Comparison of ENCODE assay signal across 8 cellular contexts in genomic region chr11:46119053-46119351, GRCh38. TPM values are rescaled to one million over a fixed set of nuclear protein-coding genes. Genes with fewer than 3 reads are reported as not detected.
DNase-seq lines count a peak whose midpoint lies in the region; ATAC-seq, FAIRE-seq and TF ChIP-seq lines count a peak whose summit lies in the region.

No MANE protein-coding gene starts in this region.

- no peaks in the 10 kb centered on the region for H3K36me3 ChIP-seq in small intestine (ENCODE audit: control insufficient read depth in 2 of 2, insufficient read depth in 2 of 2, low read length in 2 of 2)

- no peak for DNase-seq in H9
- no peak for DNase-seq in WTC11 (ENCODE audit: low spot score)
- DNase-seq in right cardiac atrium: no peak
- DNase-seq in small intestine: no peak
- no peak for DNase-seq in NCI-H1930 (lab: John Stamatoyannopoulos, UW)
- no peak for DNase-seq in HK-2 (ENCODE audit: unreplicated experiment)

- H2BK12ac ChIP-seq in H9 (ENCODE audit: insufficient read length, low read depth, low read length): no peak overlapping the region

- no peak overlapping the region for H4K91ac ChIP-seq in H9 (ENCODE audit: insufficient read length, low read depth, low read length)

- no peak overlapping the region for H2AFZ ChIP-seq in H9 (ENCODE audit: low read length)

- no peaks in the 10 kb centered on the region for H3K79me1 ChIP-seq in H9 (ENCODE audit: insufficient read depth, low read depth, low read length, poor library complexity, severe bottlenecking)

- peak overlapping the region; percentile 99 for H3K4me3 ChIP-seq in right cardiac atrium (ENCODE audit: low read length)
- peak overlapping the region; percentile 74 to 92 for H3K4me3 ChIP-seq in small intestine (ENCODE audit: low read depth in 1 of 2, low read length in 2 of 2)

- no peaks in the 10 kb centered on the region; the same call in 1 of the 2 replicates for H3K27me3 Mint-ChIP-seq in H9 (ENCODE audit: low read depth)
- H3K27me3 Mint-ChIP-seq in WTC11 (ENCODE audit: low read depth): no peaks in the 10 kb centered on the region

- H3K56ac ChIP-seq in H9 (ENCODE audit: insufficient read length, low read depth, low read length): no peak overlapping the region

- FAIRE-seq in small intestine (lab: Jason Lieb, UNC): no peak

- TF ChIP-seq CTCF in H9 (conservative IDR thresholded peaks at IDR 0.05) (no peak), WTC11 (IDR thresholded peaks at IDR 0.05) (no peak)

- H2AK5ac ChIP-seq in H9 (ENCODE audit: insufficient read length, low read length): no peak overlapping the region

- H3K79me2 ChIP-seq in H9 (ENCODE audit: insufficient read depth, low read length): peaks cover 8% of the 10 kb centered on the region; the same call in 1 of the 2 replicates

- no peaks in the 10 kb centered on the region for H3K27me3 ChIP-seq in H9 (ENCODE audit: insufficient read depth, low read length)
- no peaks in the 10 kb centered on the region for H3K27me3 ChIP-seq in right cardiac atrium (ENCODE audit: control insufficient read depth, insufficient read depth)
- H3K27me3 ChIP-seq in small intestine (ENCODE audit: control insufficient read depth in 2 of 2, insufficient read depth in 2 of 2, low read length in 2 of 2): no peaks in the 10 kb centered on the region

- no peak overlapping the region for H4K8ac ChIP-seq in H9 (replicated peaks; ENCODE audit: insufficient read length, low read depth, low read length)

- no peak overlapping the region for H3K14ac ChIP-seq in H9 (ENCODE audit: insufficient read depth, low read length)

- H2BK20ac ChIP-seq in H9 (ENCODE audit: low read depth, low read length, poor library complexity, severe bottlenecking): no peak overlapping the region

- no CpG with 5 or more reads among the region's 3 CpGs for WGBS in H9 (ENCODE audit: extremely low coverage, insufficient read length, low lambda C conversion rate)
- WGBS in right cardiac atrium: 3% methylated on average over 3 of the region's 3 CpGs
- WGBS in small intestine, 3 donors: 11 to 19% (median 16%) methylated on average over 3 of the region's 3 CpGs

- no peak overlapping the region for H2BK15ac ChIP-seq in H9 (ENCODE audit: low read depth, low read length)

- no peaks in the 10 kb centered on the region for H4K20me1 ChIP-seq in H9 (ENCODE audit: control insufficient read depth, insufficient read depth, insufficient read length)

- no peak overlapping the region for H3K23ac ChIP-seq in H9 (ENCODE audit: insufficient read length, low read depth, low read length)

- ATAC-seq in WTC11 (no peak), right cardiac atrium (no peak), HG03159 (IDR thresholded peaks at IDR 0.05; ENCODE audit: unreplicated experiment) (no peak), HG03135 (IDR thresholded peaks at IDR 0.05; ENCODE audit: unreplicated experiment) (no peak)

- no peak overlapping the region for H2BK5ac ChIP-seq in H9 (ENCODE audit: insufficient read length, low read length)

- H3K18ac ChIP-seq in H9 (ENCODE audit: insufficient read length, low read depth, low read length): no peak overlapping the region

- peaks cover 17% of the 10 kb centered on the region for H3K23me2 ChIP-seq in H9 (ENCODE audit: insufficient read length, low read depth, low read length, poor library complexity, severe bottlenecking)

- H3K27ac Mint-ChIP-seq in H9: peak overlapping the region; percentile 73 to 95 (median 81); a peak in 6 of 7 replicates
- peak overlapping the region; percentile 84 for H3K27ac Mint-ChIP-seq in WTC11

- H3K27ac ChIP-seq in H9 (ENCODE audit: insufficient read length, low read depth, low read length) (no peak overlapping the region), right cardiac atrium (ENCODE audit: low read length) (peak overlapping the region; percentile 82), small intestine (ENCODE audit: low read depth in 1 of 2, low read length in 1 of 2) (peak overlapping the region; percentile 38 to 97)

- CTCF ChIA-PET in WTC11 (lab: Charles Lee): interaction anchor here (0.7 to 1.8 kb wide), 4 partner anchors 15 to 1442 kb away, joined by 3 to 9 read pairs (median 7); no protein-coding TSS in a partner anchor

- peak overlapping the region; percentile 66 for H3K9ac ChIP-seq in H9 (ENCODE audit: extremely low read depth, insufficient read length, low read length)

- POLR2A ChIA-PET in WTC11 (lab: Charles Lee): no interaction called here

- H3K9me3 Mint-ChIP-seq in H9 (no peaks in the 10 kb centered on the region; a peak in 1 of 5 replicates), WTC11 (no peaks in the 10 kb centered on the region)

- H3K36me3 Mint-ChIP-seq in H9 (ENCODE audit: insufficient read depth in 1 of 3, low read depth in 3 of 3) (no peaks in the 10 kb centered on the region; a peak in 1 of 7 replicates), WTC11 (no peaks in the 10 kb centered on the region)

- no peak overlapping the region for H4K5ac ChIP-seq in H9 (ENCODE audit: insufficient read length, low read depth, low read length)

- H3K4me1 Mint-ChIP-seq in H9 (peaks cover 22 to 41% of the 10 kb centered on the region in 2 experiments), WTC11 (peaks cover 35% of the 10 kb centered on the region)

- H3K4me2 ChIP-seq in H9 (ENCODE audit: insufficient read depth, insufficient read length, low read length): peak overlapping the region; percentile 99

- H3K9me3 ChIP-seq in H9 (ENCODE audit: control insufficient read depth, low read depth, low read length) (no peaks in the 10 kb centered on the region), right cardiac atrium (ENCODE audit: control insufficient read depth, low read length) (no peaks in the 10 kb centered on the region), small intestine (ENCODE audit: control insufficient read depth, low read depth) (no peaks in the 10 kb centered on the region)

- no peak overlapping the region for H2BK120ac ChIP-seq in H9 (ENCODE audit: low read depth, low read length, poor library complexity, severe bottlenecking)

- no peak overlapping the region for H3K4ac ChIP-seq in H9 (ENCODE audit: low read depth, low read length)

- intact Hi-C loops in right cardiac atrium (cut with DNase I): loop anchor here in 2 of 4 donors (10.0 kb wide), 2 partner anchors 64 to 196 kb away; no protein-coding TSS in a partner anchor

- H3T11ph ChIP-seq in H9 (ENCODE audit: low read length): no peak overlapping the region

- no peaks in the 10 kb centered on the region for H3K4me1 ChIP-seq in H9 (ENCODE audit: insufficient read depth, low read length)
- H3K4me1 ChIP-seq in right cardiac atrium (ENCODE audit: control insufficient read depth, insufficient read depth, low read length): no peaks in the 10 kb centered on the region
- H3K4me1 ChIP-seq in small intestine (ENCODE audit: control insufficient read depth in 2 of 2, insufficient read depth in 1 of 2, low read depth in 1 of 2, low read length in 1 of 2): no peaks in the 10 kb centered on the region

- peak overlapping the region; percentile 90 to 97 for H3K4me3 Mint-ChIP-seq in H9
- H3K4me3 Mint-ChIP-seq in WTC11: peak overlapping the region; percentile 96

TF ChIP-seq in WTC11, 78 proteins besides CTCF, POLR2A, EP300 and RAD21:
- TF ChIP-seq NFATC4 (CRISPR knock-in tag; IDR thresholded peaks at IDR 0.05) (no peak), JUN (CRISPR knock-in tag; IDR thresholded peaks at IDR 0.05) (no peak), RORB (CRISPR knock-in tag; IDR thresholded peaks at IDR 0.05) (no peak), MXD4 (CRISPR knock-in tag; IDR thresholded peaks at IDR 0.05; ENCODE audit: borderline replicate concordance) (no peak), ZSCAN18 (CRISPR knock-in tag; IDR thresholded peaks at IDR 0.05) (no peak), ZNF138 (CRISPR knock-in tag; conservative IDR thresholded peaks at IDR 0.05) (no peak), GRHL2 (CRISPR knock-in tag; IDR thresholded peaks at IDR 0.05; ENCODE audit: insufficient replicate concordance, severe bottlenecking) (no peak), NR3C1 (CRISPR knock-in tag; conservative IDR thresholded peaks at IDR 0.05; ENCODE audit: low read depth) (no peak), SMAD3 (CRISPR knock-in tag; IDR thresholded peaks at IDR 0.05; ENCODE audit: borderline replicate concordance) (no peak), NFYB (CRISPR knock-in tag; conservative IDR thresholded peaks at IDR 0.05; ENCODE audit: low read depth) (no peak), ESRRA (CRISPR knock-in tag; IDR thresholded peaks at IDR 0.05; ENCODE audit: borderline replicate concordance) (no peak), NR2C2 (CRISPR knock-in tag; IDR thresholded peaks at IDR 0.05) (no peak), ZNF671 (CRISPR knock-in tag; IDR thresholded peaks at IDR 0.05) (no peak), NR1H2 (CRISPR knock-in tag; IDR thresholded peaks at IDR 0.05) (no peak), GTF2I (CRISPR knock-in tag; conservative IDR thresholded peaks at IDR 0.05) (no peak)

RNA-seq across cellular contexts. Expression of gene PHF21A, which starts 2.3 kb away (rescaled TPM):
- total RNA-seq in H9 (2021): 28.6 and 33.8 TPM in 2 replicates
- 29.4 to 36.6 TPM (median 33.1 TPM) in 3 replicates for total RNA-seq in WTC11 (2021)
- total RNA-seq in right cardiac atrium: 10 to 100 TPM; 50.5 to 57.3 (median 52.2) TPM
- polyA plus RNA-seq in right cardiac atrium: 23.6 TPM
- 10 to 100 TPM in 1 of 3 donors, 1 to 10 TPM in 2; 4.9 to 10.5 (median 4.9) TPM for polyA plus RNA-seq in small intestine
